In the genomic region with DNA sequence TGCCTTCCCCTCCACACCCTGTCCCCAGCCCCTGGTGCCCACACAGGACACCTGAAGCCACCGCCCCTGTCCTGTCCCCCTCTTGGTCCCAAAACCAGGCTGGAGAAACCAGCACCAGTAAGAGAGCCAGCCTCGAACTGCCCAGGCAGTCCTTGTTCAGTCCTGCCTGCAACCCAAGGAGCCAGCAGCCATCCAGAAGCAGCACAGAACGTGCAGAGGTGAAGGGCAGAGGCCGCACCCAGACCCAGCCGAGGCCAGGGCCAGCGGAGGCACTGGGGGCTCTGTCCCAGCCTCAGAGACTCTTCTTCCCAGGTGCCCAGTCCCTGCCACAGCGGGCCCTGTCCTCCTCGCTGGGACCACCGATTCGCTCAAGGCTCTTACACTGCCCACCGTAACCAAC, we compare ENCODE assay signal across 23 cellular contexts. TPM values are rescaled to one million over a fixed set of nuclear protein-coding genes. Genes with fewer than 3 reads are reported as not detected.
"Had no signal": no experiment of that assay in that cellular context is flagged by ENCODE, and none has a peak within 500 bp of the region (broad histone marks: within the 10 kb centered on the region; RNA-seq: fewer than 3 reads in every experiment).

No MANE protein-coding gene starts in this region.

- H3K27me3 Mint-ChIP-seq: activated CD4-positive, alpha-beta memory T cell treated with anti-CD3 and anti-CD28 coated beads, Interleukin-2, amount 10 ng/mL, durations not matched to agents 7 days and 5 days; activated CD4-positive, alpha-beta T cell treated with anti-CD3 and anti-CD28 coated beads, Interleukin-2, amount 10 ng/mL, durations not matched to agents 7 days and 5 days had no signal

- ATAC-seq: activated T-helper 17 cell treated with anti-CD3 and anti-CD28 coated beads, Interleukin-2, amount 50 U/mL, for 72 hours; T-helper 17 cell had no signal

- H3K4me3 Mint-ChIP-seq: activated CD4-positive, alpha-beta memory T cell treated with anti-CD3 and anti-CD28 coated beads, Interleukin-2, amount 10 ng/mL, durations not matched to agents 7 days and 5 days; activated CD4-positive, alpha-beta T cell treated with anti-CD3 and anti-CD28 coated beads, Interleukin-2, amount 10 ng/mL, durations not matched to agents 7 days and 5 days; activated naive CD4-positive, alpha-beta T cell treated with anti-CD3 and anti-CD28 coated beads for 36 hours; activated naive CD8-positive, alpha-beta T cell; activated T-helper 17 cell treated with anti-CD3 and anti-CD28 coated beads, Interleukin-2, amount 50 U/mL, for 72 hours; brain; T-helper 17 cell had no signal

- H3K36me3 Mint-ChIP-seq: activated naive CD8-positive, alpha-beta T cell had no signal

- H3K4me3 ChIP-seq: MG63 had no signal

- H3K9me3 ChIP-seq: MG63 had no signal

- H3K9me3 Mint-ChIP-seq: activated CD4-positive, alpha-beta memory T cell treated with anti-CD3 and anti-CD28 coated beads, Interleukin-2, amount 10 ng/mL, durations not matched to agents 7 days and 5 days; activated CD4-positive, alpha-beta T cell treated with anti-CD3 and anti-CD28 coated beads, Interleukin-2, amount 10 ng/mL, durations not matched to agents 7 days and 5 days; activated naive CD4-positive, alpha-beta T cell treated with anti-CD3 and anti-CD28 coated beads for 36 hours; activated T-helper 17 cell treated with anti-CD3 and anti-CD28 coated beads, Interleukin-2, amount 50 U/mL, for 72 hours; brain had no signal

- H3K27ac Mint-ChIP-seq: activated CD4-positive, alpha-beta memory T cell treated with anti-CD3 and anti-CD28 coated beads, Interleukin-2, amount 10 ng/mL, durations not matched to agents 7 days and 5 days; activated CD4-positive, alpha-beta T cell treated with anti-CD3 and anti-CD28 coated beads, Interleukin-2, amount 10 ng/mL, durations not matched to agents 7 days and 5 days; activated naive CD4-positive, alpha-beta T cell treated with anti-CD3 and anti-CD28 coated beads for 36 hours; activated naive CD8-positive, alpha-beta T cell; activated T-helper 17 cell treated with anti-CD3 and anti-CD28 coated beads, Interleukin-2, amount 50 U/mL, for 72 hours; brain; T-helper 17 cell had no signal

- H3K36me3 ChIP-seq: MG63 had no signal

- H3K4me1 Mint-ChIP-seq: activated CD4-positive, alpha-beta memory T cell treated with anti-CD3 and anti-CD28 coated beads, Interleukin-2, amount 10 ng/mL, durations not matched to agents 7 days and 5 days; activated CD4-positive, alpha-beta T cell treated with anti-CD3 and anti-CD28 coated beads, Interleukin-2, amount 10 ng/mL, durations not matched to agents 7 days and 5 days; activated T-helper 17 cell treated with anti-CD3 and anti-CD28 coated beads, Interleukin-2, amount 50 U/mL, for 72 hours had no signal

- DNase-seq: activated CD4-positive, alpha-beta memory T cell treated with anti-CD3 and anti-CD28 coated beads, Interleukin-2, amount 10 ng/mL, durations not matched to agents 7 days and 5 days; activated CD4-positive, alpha-beta T cell treated with anti-CD3 and anti-CD28 coated beads, Interleukin-2, amount 10 ng/mL, durations not matched to agents 7 days and 5 days; activated CD4-positive, CD25-positive, alpha-beta regulatory T cell; activated gamma-delta T cell; activated naive CD4-positive, alpha-beta T cell treated with anti-CD3 and anti-CD28 coated beads for 36 hours; activated T-cell treated with anti-CD3 and anti-CD28 coated beads for 4 hours; activated T-cell treated with anti-CD3 and anti-CD28 coated beads, Interleukin-2, amount 50 U/mL, for 48 hours; amygdala; MG63; MV-4-11; NCI-H1417 treated with DMSO at 0.1 percent for 48 hours; NCI-H1694; NCI-H2029 treated with DMSO at 0.1 percent for 48 hours; NCI-H345; NCI-H510A treated with DMSO at 0.1 percent for 48 hours; SIG-M5; T-helper 17 cell; T1000 had no signal

- H3K27me3 ChIP-seq: MG63 had no signal

RNA-seq across cellular contexts. Expression of gene CNPY1, which starts 23.3 kb away (rescaled TPM):
- total RNA-seq: activated CD4-positive, alpha-beta memory T cell treated with anti-CD3 and anti-CD28 coated beads, Interleukin-2, amount 10 ng/mL, durations not matched to agents 7 days and 5 days; activated CD4-positive, alpha-beta T cell treated with anti-CD3 and anti-CD28 coated beads, Interleukin-2, amount 10 ng/mL, durations not matched to agents 7 days and 5 days; activated CD8-positive, alpha-beta memory T cell treated with anti-CD3 and anti-CD28 coated beads for 36 hours; activated naive CD4-positive, alpha-beta T cell treated with anti-CD3 and anti-CD28 coated beads for 36 hours; activated T-helper 17 cell treated with anti-CD3 and anti-CD28 coated beads, Interleukin-2, amount 50 U/mL, for 72 hours; astrocyte; T-helper 17 cell had no signal
